Comparison of ENCODE assay signal across 8 cellular contexts in the genomic region with DNA sequence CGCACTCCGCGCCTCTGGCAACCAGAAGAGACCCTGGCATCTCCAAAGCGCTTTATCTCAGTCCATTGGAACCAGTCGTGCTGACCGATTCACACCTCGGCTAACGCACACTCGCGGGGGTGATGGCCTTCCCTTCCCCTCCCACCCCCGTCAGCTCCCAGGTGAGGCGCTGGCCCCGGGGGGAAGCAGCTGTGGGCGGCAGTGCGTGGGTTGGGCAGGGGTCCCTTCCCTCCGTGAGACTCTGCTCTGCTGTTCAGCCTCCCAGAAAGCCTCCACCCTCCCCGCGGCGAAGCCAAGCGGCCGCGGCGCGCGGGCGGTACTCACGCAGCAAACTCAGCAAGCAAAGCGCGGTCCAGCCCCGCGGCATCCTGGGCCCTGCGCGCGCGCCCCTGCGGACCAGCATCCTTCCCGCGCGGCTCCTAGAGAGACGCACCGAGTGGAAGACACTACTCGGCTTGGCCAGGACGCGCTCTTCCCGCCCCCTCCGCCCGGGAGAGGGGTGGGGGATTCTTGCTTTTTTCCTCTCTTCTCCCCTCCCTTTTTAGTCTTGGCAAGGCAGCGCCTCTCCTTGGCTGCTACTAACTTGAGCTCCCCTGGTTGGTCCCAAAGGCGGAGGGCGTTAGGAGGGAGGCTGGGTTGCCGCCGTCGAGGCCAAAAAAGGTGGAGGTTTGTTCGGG. TPM values are rescaled to one million over a fixed set of nuclear protein-coding genes. Genes with fewer than 3 reads are reported as not detected.
DNase-seq lines count a peak whose midpoint lies in the region; ATAC-seq and TF ChIP-seq lines count a peak whose summit lies in the region.

A gene with protein sequence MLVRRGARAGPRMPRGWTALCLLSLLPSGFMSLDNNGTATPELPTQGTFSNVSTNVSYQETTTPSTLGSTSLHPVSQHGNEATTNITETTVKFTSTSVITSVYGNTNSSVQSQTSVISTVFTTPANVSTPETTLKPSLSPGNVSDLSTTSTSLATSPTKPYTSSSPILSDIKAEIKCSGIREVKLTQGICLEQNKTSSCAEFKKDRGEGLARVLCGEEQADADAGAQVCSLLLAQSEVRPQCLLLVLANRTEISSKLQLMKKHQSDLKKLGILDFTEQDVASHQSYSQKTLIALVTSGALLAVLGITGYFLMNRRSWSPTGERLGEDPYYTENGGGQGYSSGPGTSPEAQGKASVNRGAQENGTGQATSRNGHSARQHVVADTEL (minus strand): TSS at position 448 of the 677 bp plus-strand sequence. CDS start 45 bp downstream, at position 403.

- H3K4me1 Mint-ChIP-seq in stimulated activated effector memory CD8-positive, alpha-beta T cell treated with anti-CD3 and anti-CD28 coated beads, Interleukin-12 subunit alpha, Interleukin-12 subunit beta, amount 100 ng/mL, for 72 hours, result peaks cover 25% of the 10 kb centered on the region

- intact Hi-C loops in IMR-90 (cut with micrococcal nuclease) (no loop called here), mammary epithelial cell (cut with micrococcal nuclease) (no loop called here)

- H3K79me1 ChIP-seq in IMR-90 (ENCODE audit: low read depth in 1 of 2, low read length in 2 of 2), result no peaks in the 10 kb centered on the region

- TF ChIP-seq RAD21 in IMR-90 (IDR thresholded peaks at IDR 0.05; ENCODE audit: low read length), result no peak

- no peak within 1 kb of the TSS for H3K56ac ChIP-seq in IMR-90 (ENCODE audit: extremely low read depth, insufficient read depth, low read length)

- H3K9ac ChIP-seq in IMR-90 (ENCODE audit: low read depth, low read length) (no peak within 1 kb of the TSS), mammary epithelial cell (ENCODE audit: insufficient read depth, low read length) (no peak within 1 kb of the TSS)

- no peak within 1 kb of the TSS for H2AK9ac ChIP-seq in IMR-90 (replicated peaks; ENCODE audit: low read depth, low read length, poor library complexity)

- no peaks in the 10 kb centered on the region for H3K79me2 ChIP-seq in mammary epithelial cell (ENCODE audit: insufficient read depth, low read length)

- peak within 1 kb of the TSS; percentile 36 for H3K4me3 ChIP-seq in AG04449 (ENCODE audit: low read depth, low read length)
- no peak within 1 kb of the TSS for H3K4me3 ChIP-seq in IMR-90 (ENCODE audit: insufficient read depth, low read depth, low read length)
- peak within 1 kb of the TSS in 2 of 3 experiments; percentile 17 to 29 for H3K4me3 ChIP-seq in mammary epithelial cell (replicated peaks in 1 of 3; ENCODE audit: insufficient read depth in 1 of 3, low read depth in 2 of 3, low read length in 3 of 3)

- H2BK5ac ChIP-seq in IMR-90 (ENCODE audit: low read depth, low read length, poor library complexity, severe bottlenecking), result no peak within 1 kb of the TSS

- WGBS in IMR-90 (ENCODE audit: extremely low coverage in 2 of 2, insufficient read length in 1 of 2), 2 experiments, result no CpG with 5 or more reads among the region's 54 CpGs
- 4% methylated on average over 19 of the region's 54 CpGs for WGBS in mammary epithelial cell (ENCODE audit: low coverage, missing lambda C conversion rate)

- H3K27ac ChIP-seq in IMR-90 (ENCODE audit: insufficient read depth, low read length), result no peak within 1 kb of the TSS
- H3K27ac ChIP-seq in mammary epithelial cell (ENCODE audit: insufficient read depth, low read depth, low read length), result no peak within 1 kb of the TSS
- H3K27ac ChIP-seq in layer of hippocampus (ENCODE audit: low read depth, low read length), result peak within 1 kb of the TSS; percentile 30

- H2BK120ac ChIP-seq in IMR-90 (ENCODE audit: low read depth, low read length), result no peak within 1 kb of the TSS

- H3K4me2 ChIP-seq in IMR-90 (ENCODE audit: low read depth, low read length) (no peak within 1 kb of the TSS; the same call in 1 of the 2 replicates), mammary epithelial cell (ENCODE audit: insufficient read depth, low read depth, low read length) (peak within 1 kb of the TSS; percentile 71)

- no peak for DNase-seq in AG04449 (ENCODE audit: low read depth, low spot score)
- no peak for DNase-seq in IMR-90
- no peak for DNase-seq in mammary epithelial cell
- DNase-seq in stimulated activated effector memory CD8-positive, alpha-beta T cell treated with anti-CD3 and anti-CD28 coated beads, Interleukin-12 subunit alpha, Interleukin-12 subunit beta, amount 100 ng/mL, for 72 hours (ENCODE audit: low spot score in 2 of 2), result no peak
- DNase-seq in GM13977 (ENCODE audit: low spot score), result no peak

- no peak within 1 kb of the TSS for H4K8ac ChIP-seq in IMR-90 (ENCODE audit: low read depth in 2 of 2, low read length in 2 of 2)

- no peaks in the 10 kb centered on the region for H3K36me3 Mint-ChIP-seq in stimulated activated effector memory CD8-positive, alpha-beta T cell treated with anti-CD3 and anti-CD28 coated beads, Interleukin-12 subunit alpha, Interleukin-12 subunit beta, amount 100 ng/mL, for 72 hours

- peak within 1 kb of the TSS; percentile 43 for H3K4me3 Mint-ChIP-seq in stimulated activated effector memory CD8-positive, alpha-beta T cell treated with anti-CD3 and anti-CD28 coated beads, Interleukin-12 subunit alpha, Interleukin-12 subunit beta, amount 100 ng/mL, for 72 hours

- BruUV-seq in IMR-90 (replicated peaks; lab: Mats Ljungman, UMichigan), result no TSS peak
- no TSS peak for BruUV-seq in mammary epithelial cell (replicated peaks; lab: Mats Ljungman, UMichigan)

- H2AK5ac ChIP-seq in IMR-90 (ENCODE audit: low read depth, low read length), result no peak within 1 kb of the TSS

- no peak within 1 kb of the TSS for H3K27ac Mint-ChIP-seq in stimulated activated effector memory CD8-positive, alpha-beta T cell treated with anti-CD3 and anti-CD28 coated beads, Interleukin-12 subunit alpha, Interleukin-12 subunit beta, amount 100 ng/mL, for 72 hours

- H3K9me3 ChIP-seq in IMR-90 (ENCODE audit: control insufficient read depth, insufficient read depth, low read length) (no peaks in the 10 kb centered on the region), mammary epithelial cell (replicated peaks; ENCODE audit: insufficient read depth, low read length) (no peaks in the 10 kb centered on the region)

- CTCF ChIA-PET in AG04449 (lab: Yijun Ruan, JAX) (interaction anchor here (1.5 to 4.3 kb wide), 2 partner anchors 26 to 52 kb away, joined by 4 to 14 read pairs; no protein-coding TSS in a partner anchor), IMR-90 (lab: Yijun Ruan, JAX) (no interaction called here), mammary epithelial cell (lab: Charles Lee; ENCODE audit: low non-redundant PET) (no interaction called here)

- TF ChIP-seq POLR2A in IMR-90 (IDR thresholded peaks at IDR 0.05; ENCODE audit: low read depth, low read length), result no peak

- no peak within 1 kb of the TSS for H3K18ac ChIP-seq in IMR-90 (ENCODE audit: low read depth, low read length)

- no peak within 1 kb of the TSS for H3K4ac ChIP-seq in IMR-90 (ENCODE audit: low read depth, low read length)

- peaks cover 25% of the 10 kb centered on the region for H3K27me3 ChIP-seq in IMR-90 (ENCODE audit: control insufficient read depth, insufficient read depth, low read length)
- peaks cover 23% of the 10 kb centered on the region for H3K27me3 ChIP-seq in mammary epithelial cell (ENCODE audit: insufficient read depth, low read length)
- peaks cover 2% of the 10 kb centered on the region for H3K27me3 ChIP-seq in layer of hippocampus (ENCODE audit: control insufficient read depth, insufficient read depth, low read length)

- no peaks in the 10 kb centered on the region for H3K9me1 ChIP-seq in IMR-90 (ENCODE audit: insufficient read depth, low read length)

- no peak within 1 kb of the TSS for H3K23ac ChIP-seq in IMR-90 (ENCODE audit: low read depth, low read length)

- no peaks in the 10 kb centered on the region for H3K9me3 Mint-ChIP-seq in stimulated activated effector memory CD8-positive, alpha-beta T cell treated with anti-CD3 and anti-CD28 coated beads, Interleukin-12 subunit alpha, Interleukin-12 subunit beta, amount 100 ng/mL, for 72 hours

- H3K4me1 ChIP-seq in IMR-90 (ENCODE audit: control insufficient read depth, insufficient read depth, low read length) (no peaks in the 10 kb centered on the region), mammary epithelial cell (ENCODE audit: insufficient read depth, low read length) (peaks cover 7% of the 10 kb centered on the region)

- POLR2A ChIA-PET in AG04449 (lab: Yijun Ruan, JAX), result no interaction called here
- POLR2A ChIA-PET in IMR-90 (lab: Charles Lee; ENCODE audit: unreplicated experiment), result no interaction called here

- H2BK20ac ChIP-seq in IMR-90 (ENCODE audit: low read depth, low read length), result no peak within 1 kb of the TSS

- TF ChIP-seq CTCF in AG04449 (IDR thresholded peaks at IDR 0.05; ENCODE audit: insufficient read depth, low read length, missing control alignments), result no peak
- TF ChIP-seq CTCF in IMR-90 (conservative IDR thresholded peaks at IDR 0.05; ENCODE audit: low read depth, low read length), result no peak
- TF ChIP-seq CTCF in mammary epithelial cell (conservative IDR thresholded peaks at IDR 0.05 in 1 of 2, IDR thresholded peaks at IDR 0.05 in 1 of 2; ENCODE audit: extremely low read depth in 1 of 2, insufficient read depth in 1 of 2, low read depth in 1 of 2, low read length in 2 of 2), result no peak
- TF ChIP-seq CTCF in GM13977 (IDR thresholded peaks at IDR 0.05; ENCODE audit: extremely low read depth, insufficient read depth, missing control alignments), result no peak

- no peak within 1 kb of the TSS for H4K5ac ChIP-seq in IMR-90 (ENCODE audit: low read depth, low read length)

- H3K36me3 ChIP-seq in IMR-90 (ENCODE audit: control insufficient read depth, insufficient read depth, low read length), result no peaks in the 10 kb centered on the region
- H3K36me3 ChIP-seq in mammary epithelial cell (ENCODE audit: insufficient read depth, low read length), result no peaks in the 10 kb centered on the region

- no peak within 1 kb of the TSS for H3K14ac ChIP-seq in IMR-90 (replicated peaks; ENCODE audit: low read depth, low read length)

- H4K20me1 ChIP-seq in IMR-90 (ENCODE audit: insufficient read depth, low read length) (no peaks in the 10 kb centered on the region), mammary epithelial cell (ENCODE audit: insufficient read depth, low read length) (no peaks in the 10 kb centered on the region)

- no peak within 1 kb of the TSS for H2BK15ac ChIP-seq in IMR-90 (ENCODE audit: low read depth, low read length)

- peak; percentile 40; the same call in 1 of the 2 replicates for ATAC-seq in IMR-90 (ENCODE audit: low read depth)
- peak; percentile 65 for ATAC-seq in stimulated activated effector memory CD8-positive, alpha-beta T cell treated with anti-CD3 and anti-CD28 coated beads, Interleukin-12 subunit alpha, Interleukin-12 subunit beta, amount 100 ng/mL, for 72 hours
- ATAC-seq in HG02678 (IDR thresholded peaks at IDR 0.05; ENCODE audit: unreplicated experiment), result no peak
- no peak for ATAC-seq in HG03565 (IDR thresholded peaks at IDR 0.05; ENCODE audit: unreplicated experiment)

- no peak within 1 kb of the TSS for H4K91ac ChIP-seq in IMR-90 (ENCODE audit: insufficient read depth, low read depth, low read length)

- H2AFZ ChIP-seq in IMR-90 (replicated peaks; ENCODE audit: low read length, poor library complexity) (peak within 1 kb of the TSS; percentile 65), mammary epithelial cell (ENCODE audit: low read depth, low read length) (peak within 1 kb of the TSS; percentile 69)

- dilution Hi-C loops in IMR-90 (cut with HindIII; ENCODE audit: low sequenced_read_pairs, unreplicated experiment) (no loop called here), mammary epithelial cell (cut with HindIII; ENCODE audit: low sequenced_read_pairs) (no loop called here)

- in situ Hi-C loops in IMR-90 (cut with MboI; ENCODE audit: low sequenced_read_pairs), result no loop called here
- in situ Hi-C loops in mammary epithelial cell (cut with MboI; ENCODE audit: low sequenced_read_pairs in 2 of 2), result no loop called here
- in situ Hi-C loops in GM13977 (cut with MboI; ENCODE audit: low pct_unique_long_range_greater_than_20kb, low sequenced_read_pairs, unreplicated experiment), result no loop called here

RNA-seq across cellular contexts. Expression of the gene that starts here (rescaled TPM):
- under 0.01 TPM in 1 of 2 replicates, not detected in the other for total RNA-seq in IMR-90 (2012; rRNA removed)
- polyA plus RNA-seq in IMR-90 (2012; rRNA removed), result 0.14 and 0.16 TPM in 2 replicates
- 0.10 and 0.11 TPM in 2 replicates for polyA plus RNA-seq in IMR-90 (2012; cell fraction: cytosol; rRNA removed)
- polyA plus RNA-seq in IMR-90 (2012; cell fraction: nucleus; rRNA removed; ENCODE audit: low replicate concordance), result 0.04 and 0.10 TPM in 2 replicates
- total RNA-seq in mammary epithelial cell, result not detected
- polyA plus RNA-seq in mammary epithelial cell, result 0.02 TPM
- polyA minus RNA-seq in mammary epithelial cell, result not detected

Comparison
In these comparisons a context has a peak if more than half of its experiments do, and no peak if none do; other contexts are left out.
1. Peak in ATAC-seq in IMR-90; RNA of the gene not detected or under 1 TPM.